ENCODE assay signal across 8 cellular contexts in the genomic region with DNA sequence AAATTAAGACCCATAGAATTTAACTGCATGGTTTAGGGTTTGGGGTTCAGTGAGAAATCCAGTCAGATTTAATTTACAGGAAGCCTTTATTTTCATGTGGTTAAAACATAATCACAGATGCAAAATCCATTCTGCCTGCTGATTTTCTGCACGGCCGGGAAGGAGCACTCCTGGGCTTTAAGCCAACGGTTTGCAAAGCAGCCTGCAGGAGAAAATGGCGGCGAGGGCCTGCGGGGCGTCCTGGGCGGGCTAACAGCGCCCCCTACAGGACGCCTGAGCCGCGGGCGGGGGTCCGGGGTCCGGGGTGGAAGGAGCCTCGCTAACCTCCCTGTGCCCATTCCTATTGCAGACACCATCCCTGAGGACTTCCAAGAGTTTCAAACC. TPM values are rescaled to one million over a fixed set of nuclear protein-coding genes. Genes with fewer than 3 reads are reported as not detected.
A peak's percentile ranks its signal among the peaks of the same experiment; 100 is the strongest.
DNase-seq lines count a peak whose midpoint lies in the region; ATAC-seq and TF ChIP-seq lines count a peak whose summit lies in the region.

No MANE protein-coding gene starts in this region.

- H3K4me3 ChIP-seq in MG63, result peak overlapping the region; percentile 24
- H3K4me3 ChIP-seq in body of pancreas, result no peak overlapping the region
- peak overlapping the region; percentile 47 to 61 (median 57) for H3K4me3 ChIP-seq in skeletal muscle tissue (ENCODE audit: low read length in 3 of 3)

- no peak for TF ChIP-seq POLR2A in body of pancreas (IDR thresholded peaks at IDR 0.05)
- TF ChIP-seq POLR2A in GM18505 (IDR thresholded peaks at IDR 0.05; ENCODE audit: borderline replicate concordance, extremely low read depth, insufficient read depth, insufficient read length), result no peak

- H3K4me3 Mint-ChIP-seq in T-cell, result peak overlapping the region in 2 of 3 donors; percentile 62 to 82

- no peaks in the 10 kb centered on the region for H3K9me3 Mint-ChIP-seq in T-cell

- H3K4me1 Mint-ChIP-seq in T-cell, result peaks cover 7 to 12% (median 10%) of the 10 kb centered on the region in 3 donors

- peaks cover 28% of the 10 kb centered on the region for H3K36me3 Mint-ChIP-seq in T-cell

- H3K4me1 ChIP-seq in body of pancreas (peaks cover 11% of the 10 kb centered on the region), skeletal muscle tissue (ENCODE audit: control insufficient read depth in 3 of 3, insufficient read depth in 3 of 3, low read length in 3 of 3) (peaks cover 0 to 9% (median 7%) of the 10 kb centered on the region in 3 donors)

- H3K9me3 ChIP-seq in MG63, result no peaks in the 10 kb centered on the region
- H3K9me3 ChIP-seq in body of pancreas, result no peaks in the 10 kb centered on the region
- H3K9me3 ChIP-seq in skeletal muscle tissue (ENCODE audit: control insufficient read depth in 3 of 3, low read length in 3 of 3), result no peaks in the 10 kb centered on the region

- TF ChIP-seq CTCF in body of pancreas (IDR thresholded peaks at IDR 0.05), result peak; percentile 33 to 80 (median 56)

- POLR2A ChIA-PET in T-cell (lab: Charles Lee), result no interaction called here

- CTCF ChIA-PET in T-cell (lab: Charles Lee), result interaction anchor here (0.6 to 1.8 kb wide), 25 partner anchors 9 to 949 kb away, joined by 3 to 26 read pairs (median 5); no protein-coding TSS in a partner anchor

- 0 to 11% methylated on average over 4 to 16 of the region's 16 CpGs for WGBS in body of pancreas, 2 donors

- H3K27ac ChIP-seq in body of pancreas (no peak overlapping the region), skeletal muscle tissue (ENCODE audit: low read depth, low read length) (peak overlapping the region; percentile 43)

- H3K36me3 ChIP-seq in MG63 (no peaks in the 10 kb centered on the region), body of pancreas (replicated peaks in 1 of 2; ENCODE audit: insufficient read depth in 1 of 2, low read depth in 2 of 2) (no peaks in the 10 kb centered on the region), skeletal muscle tissue (ENCODE audit: control insufficient read depth in 3 of 3, insufficient read depth in 3 of 3, low read length in 3 of 3) (peaks cover 0 to 16% (median 9%) of the 10 kb centered on the region in 3 donors)

- H3K27me3 Mint-ChIP-seq in T-cell, result no peaks in the 10 kb centered on the region

- DNase-seq in DMS79 (lab: John Stamatoyannopoulos, UW), result peak; percentile 72
- DNase-seq in MG63, result peak; percentile 78
- peak in 28 of 34 experiments; percentile 17 to 64 (median 39) for DNase-seq in T-cell
- peak; percentile 54 to 66 (median 59) for DNase-seq in body of pancreas
- DNase-seq in iPS-NIHi11 (ENCODE audit: low spot score), result peak; percentile 97

- intact Hi-C loops in body of pancreas (cut with DNase I), result no loop called here

- H3K9ac ChIP-seq in skeletal muscle tissue (ENCODE audit: low read depth in 1 of 3, low read length in 3 of 3), result peak overlapping the region; percentile 54 to 69 (median 58)

- H3K27ac Mint-ChIP-seq in T-cell, result no peak overlapping the region

- peak; percentile 38 to 79 (median 45) for ATAC-seq in T-cell (replicated peaks in 1 of 4)
- ATAC-seq in body of pancreas, result peak; percentile 78
- no peak for ATAC-seq in GM21529 (IDR thresholded peaks at IDR 0.05; ENCODE audit: unreplicated experiment)
- no peak for ATAC-seq in GM18505 (IDR thresholded peaks at IDR 0.05; ENCODE audit: unreplicated experiment)

- H3K27me3 ChIP-seq in MG63 (no peaks in the 10 kb centered on the region), body of pancreas (no peaks in the 10 kb centered on the region), skeletal muscle tissue (ENCODE audit: control insufficient read depth in 3 of 3, insufficient read depth in 3 of 3, low read length in 3 of 3) (no peaks in the 10 kb centered on the region)

RNA-seq across cellular contexts. Expression of gene THBS4, which starts 47.6 kb away (rescaled TPM):
- 0.10 and 0.89 TPM in 2 replicates for total RNA-seq in MG63 (2014; rRNA removed; shearing (Covaris generic); ENCODE audit: low replicate concordance)
- total RNA-seq in T-cell (1 to 10 TPM in 1 of 5 donors, under 1 TPM in 4; 0.15 to 1.1 (median 0.53) TPM), body of pancreas (10 to 100 TPM; 18.4 to 20.8 TPM), skeletal muscle tissue (135 TPM)

Comparison
In these comparisons a context has a peak if more than half of its experiments do, and no peak if none do; other contexts are left out.
1. DNase-seq: peak in every context shown above with its lines; median percentile 97 in iPS-NIHi11; 78 in MG63; 72 in DMS79; 59 in body of pancreas; 39 in T-cell.
2. H3K4me3 ChIP-seq: peak in MG63 (single experiment) and skeletal muscle tissue (3 of 3); none in body of pancreas (0 of 2).
3. ATAC-seq: peak in T-cell (4 of 4) and body of pancreas (single experiment); none in GM21529 (single experiment) and GM18505 (single experiment).
4. RNA of gene THBS4, which starts 47.6 kb away (total RNA-seq): 135 TPM in skeletal muscle tissue (single experiment) and 18.4 to 20.8 TPM in body of pancreas; 0.10 to 0.89 TPM in MG63 and 0.15 to 1.1 TPM in T-cell; every median in the first group is over 4 times any median in the second.